In genomic region chr2:70553334-70553583, GRCh38 we compare ENCODE assay signal across 8 cellular contexts. TPM values are rescaled to one million over a fixed set of nuclear protein-coding genes. Genes with fewer than 3 reads are reported as not detected.
DNase-seq lines count a peak whose midpoint lies in the region; ATAC-seq and TF ChIP-seq lines count a peak whose summit lies in the region.

No MANE protein-coding gene starts in this region.

- in situ Hi-C loops in transverse colon (cut with MboI; ENCODE audit: low pct_ligation_motif_present in 1 of 4, low pct_unique_long_range_greater_than_20kb in 1 of 4, low sequenced_read_pairs in 3 of 4): loop anchor here in 1 of 4 donors (10.0 kb wide), 1 partner anchor 62 kb away; no protein-coding TSS in a partner anchor

- H2AK5ac ChIP-seq in mesenchymal stem cell (ENCODE audit: low read length, severe bottlenecking): no peak overlapping the region

- no peak overlapping the region for H2BK120ac ChIP-seq in mesenchymal stem cell (ENCODE audit: low read depth, low read length)

- H4K8ac ChIP-seq in mesenchymal stem cell (ENCODE audit: low read length): no peak overlapping the region

- H3K9ac ChIP-seq in mesenchymal stem cell (ENCODE audit: low read length): peak overlapping the region; percentile 4

- peaks cover 12% of the 10 kb centered on the region for H3K27me3 Mint-ChIP-seq in central memory CD8-positive, alpha-beta T cell

- H2AFZ ChIP-seq in mesenchymal stem cell (ENCODE audit: low read depth, low read length): no peak overlapping the region

- DNase-seq in AG04449 (ENCODE audit: low read depth, low spot score) (no peak), NCI-H526 (lab: John Stamatoyannopoulos, UW) (peak; percentile 72 to 88), mesenchymal stem cell (no peak), transverse colon (peak; percentile 62)
- no peak for DNase-seq in central memory CD8-positive, alpha-beta T cell (ENCODE audit: low spot score in 2 of 2)
- no peak for DNase-seq in stimulated activated CD4-positive, alpha-beta T cell treated with anti-CD3 and anti-CD28 coated beads, Interleukin-4, amount 100 ng/mL, for 1 hour

- peak overlapping the region; percentile 55 for H3K4me3 ChIP-seq in AG04449 (ENCODE audit: low read depth, low read length)
- H3K4me3 ChIP-seq in mesenchymal stem cell (ENCODE audit: insufficient read depth in 1 of 2, low read depth in 1 of 2, low read length in 2 of 2): peak overlapping the region; percentile 69 to 70
- H3K4me3 ChIP-seq in transverse colon: peak overlapping the region; percentile 56 to 80 (median 64)

- peak; percentile 19 for ATAC-seq in GM21390 (IDR thresholded peaks at IDR 0.05; ENCODE audit: unreplicated experiment)
- ATAC-seq in central memory CD8-positive, alpha-beta T cell (replicated peaks; ENCODE audit: extremely low read depth, poor library complexity, severe bottlenecking): peak; percentile 40
- ATAC-seq in GM18517 (IDR thresholded peaks at IDR 0.05; ENCODE audit: unreplicated experiment): no peak

- H2BK12ac ChIP-seq in mesenchymal stem cell (ENCODE audit: low read length in 2 of 2): no peak overlapping the region

- no peak overlapping the region for H3K14ac ChIP-seq in mesenchymal stem cell (ENCODE audit: low read length in 2 of 2)

- no peak overlapping the region for H2BK5ac ChIP-seq in mesenchymal stem cell (ENCODE audit: low read depth, low read length, poor library complexity, severe bottlenecking)

- peak overlapping the region; percentile 83 for H3K27ac Mint-ChIP-seq in central memory CD8-positive, alpha-beta T cell (ENCODE audit: low read depth)

- H3K4me2 ChIP-seq in mesenchymal stem cell (ENCODE audit: low read length, poor library complexity, severe bottlenecking): peak overlapping the region; percentile 87

- H3K4me1 ChIP-seq in mesenchymal stem cell (ENCODE audit: control insufficient read depth, insufficient read depth, low read depth, low read length): peaks cover 23% of the 10 kb centered on the region
- H3K4me1 ChIP-seq in transverse colon: peaks cover 0 to 47% (median 28%) of the 10 kb centered on the region in 4 donors

- H3K36me3 Mint-ChIP-seq in central memory CD8-positive, alpha-beta T cell (ENCODE audit: insufficient read depth): no peaks in the 10 kb centered on the region

- H3K23ac ChIP-seq in mesenchymal stem cell (ENCODE audit: low read length in 2 of 2): no peak overlapping the region

- peaks cover 57 to 86% of the 10 kb centered on the region in 2 experiments for H3K27me3 ChIP-seq in mesenchymal stem cell (ENCODE audit: control insufficient read depth in 1 of 2, insufficient read depth in 1 of 2, low read length in 2 of 2)
- peaks cover 31% of the 10 kb centered on the region for H3K27me3 ChIP-seq in transverse colon

- no peak overlapping the region for H2BK15ac ChIP-seq in mesenchymal stem cell (ENCODE audit: low read depth, poor library complexity, severe bottlenecking)

- H3K27ac ChIP-seq in mesenchymal stem cell (ENCODE audit: low read length, poor library complexity, severe bottlenecking) (no peak overlapping the region), transverse colon (peak overlapping the region; percentile 84 to 93 (median 87))

- H3K9me3 ChIP-seq in mesenchymal stem cell (ENCODE audit: control insufficient read depth, low read length) (no peaks in the 10 kb centered on the region), transverse colon (no peaks in the 10 kb centered on the region)

- intact Hi-C loops in transverse colon (cut with DNase I; ENCODE audit: low total_unique reads): no loop called here

- H3K18ac ChIP-seq in mesenchymal stem cell (ENCODE audit: low read depth in 1 of 2, low read length in 2 of 2): no peak overlapping the region

- TF ChIP-seq CTCF in AG04449 (IDR thresholded peaks at IDR 0.05; ENCODE audit: insufficient read depth, low read length, missing control alignments) (no peak), transverse colon (IDR thresholded peaks at IDR 0.05) (no peak)

- H3K4me1 Mint-ChIP-seq in central memory CD8-positive, alpha-beta T cell: peaks cover 26% of the 10 kb centered on the region

- H3K36me3 ChIP-seq in mesenchymal stem cell (ENCODE audit: control insufficient read depth in 1 of 2, insufficient read depth in 2 of 2, low read depth in 1 of 2, low read length in 2 of 2) (no peaks in the 10 kb centered on the region), transverse colon (no peaks in the 10 kb centered on the region)

- WGBS in mesenchymal stem cell: 2% methylated on average over 18 of the region's 18 CpGs
- 5% methylated on average over 11 of the region's 18 CpGs; no CpG with 5 or more reads in 1 of the 2 donors for WGBS in transverse colon (ENCODE audit: low coverage in 1 of 2), 2 donors

- no peak for TF ChIP-seq EP300 in transverse colon (IDR thresholded peaks at IDR 0.05; ENCODE audit: low read depth)

- no peak overlapping the region for H3K4ac ChIP-seq in mesenchymal stem cell (ENCODE audit: low read depth in 1 of 2, low read length in 2 of 2)

- peak overlapping the region; percentile 93 for H3K4me3 Mint-ChIP-seq in central memory CD8-positive, alpha-beta T cell

- POLR2A ChIA-PET in AG04449 (lab: Yijun Ruan, JAX): no interaction called here

- TF ChIP-seq POLR2A in transverse colon (IDR thresholded peaks at IDR 0.05): no peak

- H4K91ac ChIP-seq in mesenchymal stem cell (ENCODE audit: low read length): no peak overlapping the region

- no peaks in the 10 kb centered on the region for H3K9me3 Mint-ChIP-seq in central memory CD8-positive, alpha-beta T cell

- CTCF ChIA-PET in AG04449 (lab: Yijun Ruan, JAX): interaction anchor here (1.0 to 1.4 kb wide), 2 partner anchors 10 to 11 kb away, joined by 3 read pairs; no protein-coding TSS in a partner anchor

- H3K79me1 ChIP-seq in mesenchymal stem cell (replicated peaks; ENCODE audit: low read length, poor library complexity, severe bottlenecking): no peaks in the 10 kb centered on the region

RNA-seq across cellular contexts. Expression of gene TGFA, which starts 0.4 kb away (rescaled TPM):
- not detected for polyA plus RNA-seq in mesenchymal stem cell (2013, experiment 1 of 2)
- polyA plus RNA-seq in mesenchymal stem cell (2013, experiment 2 of 2): not detected
- 10 to 100 TPM; 10.7 to 51.3 (median 33.7) TPM for total RNA-seq in transverse colon

Comparison
In these comparisons a context has a peak if more than half of its experiments do, and no peak if none do; other contexts are left out.
1. DNase-seq: peak in NCI-H526 (2 of 2) and transverse colon (single experiment); none in AG04449 (single experiment), central memory CD8-positive, alpha-beta T cell (0 of 2), mesenchymal stem cell (single experiment) and stimulated activated CD4-positive, alpha-beta T cell treated with anti-CD3 and anti-CD28 coated beads, Interleukin-4, amount 100 ng/mL, for 1 hour (single experiment).
2. Peak in every context shown above with its lines, with median percentiles within 50 percentile points of each other: H3K4me3 ChIP-seq.